Comparison of ENCODE assay signal across 1 cellular context in genomic region chr22:31082606-31083376, GRCh38.
TF ChIP-seq lines count a peak whose summit lies in the region.

No MANE protein-coding gene starts in this region.

TF ChIP-seq in SK-N-SH treated with all-trans-retinoic acid at 6 μM for 48 hours, 23 proteins besides CTCF, POLR2A, EP300 and RAD21 (continued from another document):
- no peak for TF ChIP-seq POU6F1 (CRISPR knock-in tag; IDR thresholded peaks at IDR 0.05; ENCODE audit: borderline replicate concordance, low read depth)
- TF ChIP-seq ZNF8 (CRISPR knock-in tag; IDR thresholded peaks at IDR 0.05) = no peak
- TF ChIP-seq, protein P1, sequence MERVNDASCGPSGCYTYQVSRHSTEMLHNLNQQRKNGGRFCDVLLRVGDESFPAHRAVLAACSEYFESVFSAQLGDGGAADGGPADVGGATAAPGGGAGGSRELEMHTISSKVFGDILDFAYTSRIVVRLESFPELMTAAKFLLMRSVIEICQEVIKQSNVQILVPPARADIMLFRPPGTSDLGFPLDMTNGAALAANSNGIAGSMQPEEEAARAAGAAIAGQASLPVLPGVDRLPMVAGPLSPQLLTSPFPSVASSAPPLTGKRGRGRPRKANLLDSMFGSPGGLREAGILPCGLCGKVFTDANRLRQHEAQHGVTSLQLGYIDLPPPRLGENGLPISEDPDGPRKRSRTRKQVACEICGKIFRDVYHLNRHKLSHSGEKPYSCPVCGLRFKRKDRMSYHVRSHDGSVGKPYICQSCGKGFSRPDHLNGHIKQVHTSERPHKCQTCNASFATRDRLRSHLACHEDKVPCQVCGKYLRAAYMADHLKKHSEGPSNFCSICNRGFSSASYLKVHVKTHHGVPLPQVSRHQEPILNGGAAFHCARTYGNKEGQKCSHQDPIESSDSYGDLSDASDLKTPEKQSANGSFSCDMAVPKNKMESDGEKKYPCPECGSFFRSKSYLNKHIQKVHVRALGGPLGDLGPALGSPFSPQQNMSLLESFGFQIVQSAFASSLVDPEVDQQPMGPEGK (CRISPR knock-in tag; IDR thresholded peaks at IDR 0.05; ENCODE audit: borderline replicate concordance) = no peak
- TF ChIP-seq ISL1 (CRISPR knock-in tag; IDR thresholded peaks at IDR 0.05) = no peak
- TF ChIP-seq ZNF70 (CRISPR knock-in tag; IDR thresholded peaks at IDR 0.05) = no peak
